Comparison of ENCODE assay signal across 11 cellular contexts in the genomic region with DNA sequence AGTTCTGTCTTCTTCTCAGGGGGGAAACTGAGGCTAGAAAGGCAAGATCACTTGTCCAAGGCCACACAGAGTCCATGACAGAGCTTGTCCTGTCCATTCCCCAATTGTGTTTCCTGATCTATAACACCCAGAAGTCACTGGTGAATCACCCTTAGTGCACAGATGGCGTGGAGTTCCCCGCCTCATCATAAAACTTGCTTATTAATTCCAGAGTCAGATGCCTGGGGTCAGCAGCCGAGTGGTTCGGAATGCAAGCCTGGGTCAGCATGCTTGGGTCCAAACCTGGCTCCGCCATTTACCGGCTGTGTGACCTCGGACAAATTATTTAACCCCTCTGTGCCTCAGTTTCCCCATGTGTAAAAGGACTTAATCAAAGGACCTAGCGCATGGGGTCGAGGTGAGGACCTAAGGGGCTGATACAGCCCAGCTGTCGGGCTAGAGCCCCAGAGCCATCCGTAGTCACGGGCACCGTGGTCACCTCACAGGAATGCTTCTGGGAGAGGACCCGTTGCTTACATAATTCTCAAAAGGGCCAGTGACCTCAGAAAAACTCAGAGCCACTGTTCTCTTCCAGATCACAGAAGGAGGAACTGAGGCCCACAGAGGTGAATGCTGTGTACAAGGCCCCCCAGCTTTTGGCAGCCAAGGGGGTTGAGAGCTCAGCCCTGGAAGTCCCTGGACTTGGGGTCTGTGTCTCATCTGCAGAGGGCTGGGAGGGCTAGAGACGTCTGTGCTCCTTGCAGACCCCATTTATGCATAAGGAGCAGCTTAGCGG. TPM values are rescaled to one million over a fixed set of nuclear protein-coding genes. Genes with fewer than 3 reads are reported as not detected.
DNase-seq lines count a peak whose midpoint lies in the region; ATAC-seq and TF ChIP-seq lines count a peak whose summit lies in the region.
"Had no signal": no experiment of that assay in that cellular context is flagged by ENCODE, and none has a peak within 500 bp of the region (broad histone marks: within the 10 kb centered on the region; RNA-seq: fewer than 3 reads in every experiment).

No MANE protein-coding gene starts in this region.

- intact Hi-C loops in mammary epithelial cell (cut with micrococcal nuclease) (loop anchor here (1.0 to 10.0 kb wide), 4 partner anchors 193 to 588 kb away; no protein-coding TSS in a partner anchor), MCF 10A (cut with micrococcal nuclease) (loop anchor here (1.0 to 2.0 kb wide), 4 partner anchors 88 to 588 kb away; no protein-coding TSS in a partner anchor), transverse colon (cut with DNase I; ENCODE audit: low total_unique reads) (no loop called here), esophagus squamous epithelium (cut with DNase I) (no loop called here)

- no peak for TF ChIP-seq EP300 in transverse colon (IDR thresholded peaks at IDR 0.05; ENCODE audit: low read depth)

- H3K4me3 ChIP-seq in mammary epithelial cell (replicated peaks in 1 of 3; ENCODE audit: insufficient read depth in 1 of 3, low read depth in 2 of 3, low read length in 3 of 3) (no peak overlapping the region), transverse colon (no peak overlapping the region), esophagus squamous epithelium (no peak overlapping the region)

- dilution Hi-C loops in mammary epithelial cell (cut with HindIII; ENCODE audit: low sequenced_read_pairs) = loop anchor here (25.0 kb wide), 1 partner anchor 566 kb away; no protein-coding TSS in a partner anchor

- H3K27me3 Mint-ChIP-seq in MCF 10A (ENCODE audit: insufficient read depth, unreplicated experiment) = peaks cover 11% of the 10 kb centered on the region

- H2AFZ ChIP-seq in mammary epithelial cell (ENCODE audit: low read depth, low read length) = no peak overlapping the region

- in situ Hi-C loops in mammary epithelial cell (cut with MboI; ENCODE audit: low sequenced_read_pairs in 2 of 2) (no loop called here), transverse colon (cut with MboI; ENCODE audit: low pct_ligation_motif_present in 1 of 4, low pct_unique_long_range_greater_than_20kb in 1 of 4, low sequenced_read_pairs in 3 of 4) (loop anchor here in 1 of 4 donors (25.0 kb wide), 1 partner anchor 234 kb away; the partner anchor contains the start of gene RBM38)

- BruUV-seq in mammary epithelial cell (replicated peaks; lab: Mats Ljungman, UMichigan) = no TSS peak
- no TSS peak for BruUV-seq in MCF 10A (replicated peaks; lab: Mats Ljungman, UMichigan)

- no peak for ATAC-seq in HG03457 (IDR thresholded peaks at IDR 0.05; ENCODE audit: unreplicated experiment)

- TF ChIP-seq CTCF in mammary epithelial cell (conservative IDR thresholded peaks at IDR 0.05 in 1 of 2, IDR thresholded peaks at IDR 0.05 in 1 of 2; ENCODE audit: extremely low read depth in 1 of 2, insufficient read depth in 1 of 2, low read depth in 1 of 2, low read length in 2 of 2) = no peak
- TF ChIP-seq CTCF in MCF 10A (IDR thresholded peaks at IDR 0.05; ENCODE audit: unreplicated experiment) = no peak
- TF ChIP-seq CTCF in transverse colon (IDR thresholded peaks at IDR 0.05) = no peak
- TF ChIP-seq CTCF in esophagus squamous epithelium (IDR thresholded peaks at IDR 0.05) = no peak

- peaks cover 24% of the 10 kb centered on the region for H3K4me1 ChIP-seq in mammary epithelial cell (ENCODE audit: insufficient read depth, low read length)
- peaks cover 4 to 36% (median 12%) of the 10 kb centered on the region in 4 donors for H3K4me1 ChIP-seq in transverse colon
- peaks cover 8 to 49% (median 31%) of the 10 kb centered on the region in 3 donors for H3K4me1 ChIP-seq in esophagus squamous epithelium

- H3K27ac ChIP-seq in mammary epithelial cell (ENCODE audit: insufficient read depth, low read depth, low read length) = no peak overlapping the region
- peak overlapping the region; percentile 56 for H3K27ac ChIP-seq in epithelial cell of prostate
- H3K27ac ChIP-seq in transverse colon = peak overlapping the region; percentile 60 to 80 (median 70)
- peak overlapping the region in 2 of 4 donors; percentile 65 to 71 for H3K27ac ChIP-seq in esophagus squamous epithelium

- H3K36me3 ChIP-seq in mammary epithelial cell (ENCODE audit: insufficient read depth, low read length) (no peaks in the 10 kb centered on the region), transverse colon (no peaks in the 10 kb centered on the region), esophagus squamous epithelium (no peaks in the 10 kb centered on the region)

- no peaks in the 10 kb centered on the region for H4K20me1 ChIP-seq in mammary epithelial cell (ENCODE audit: insufficient read depth, low read length)

- H3K9ac ChIP-seq in mammary epithelial cell (ENCODE audit: insufficient read depth, low read length) = no peak overlapping the region
- H3K9ac ChIP-seq: SK-N-SH had no signal

- peaks cover 6% of the 10 kb centered on the region for H3K4me1 Mint-ChIP-seq in MCF 10A (ENCODE audit: insufficient read depth, unreplicated experiment)

- H3K9me3 Mint-ChIP-seq in MCF 10A (ENCODE audit: unreplicated experiment) = peaks cover 9% of the 10 kb centered on the region

- no peaks in the 10 kb centered on the region for H3K9me3 ChIP-seq in mammary epithelial cell (replicated peaks; ENCODE audit: insufficient read depth, low read length)
- H3K9me3 ChIP-seq in transverse colon = no peaks in the 10 kb centered on the region
- peaks cover 0 to 4% (median 0%) of the 10 kb centered on the region in 3 donors for H3K9me3 ChIP-seq in esophagus squamous epithelium
- H3K9me3 ChIP-seq: SK-N-SH had no signal

- no peaks in the 10 kb centered on the region for H3K79me2 ChIP-seq in mammary epithelial cell (ENCODE audit: insufficient read depth, low read length)

- TF ChIP-seq POLR2A in transverse colon (IDR thresholded peaks at IDR 0.05) (no peak), esophagus squamous epithelium (IDR thresholded peaks at IDR 0.05) (no peak)

- no peak overlapping the region for H3K4me3 Mint-ChIP-seq in MCF 10A (ENCODE audit: unreplicated experiment)

- 87% methylated on average over 11 of the region's 16 CpGs for WGBS in mammary epithelial cell (ENCODE audit: low coverage, missing lambda C conversion rate)
- WGBS in transverse colon (ENCODE audit: low coverage in 1 of 2), 2 donors = 82 to 84% methylated on average over 6 to 16 of the region's 16 CpGs
- 64 to 78% methylated on average over 10 to 16 of the region's 16 CpGs for WGBS in esophagus squamous epithelium, 2 donors

- H3K27ac Mint-ChIP-seq in MCF 10A (ENCODE audit: low read depth, unreplicated experiment) = no peak overlapping the region

- H3K27me3 ChIP-seq in mammary epithelial cell (ENCODE audit: insufficient read depth, low read length) = no peaks in the 10 kb centered on the region
- no peaks in the 10 kb centered on the region for H3K27me3 ChIP-seq in transverse colon
- H3K27me3 ChIP-seq in esophagus squamous epithelium = peaks cover 0 to 9% (median 0%) of the 10 kb centered on the region in 4 donors

- POLR2A ChIA-PET in MCF 10A (lab: Yijun Ruan, JAX) = no interaction called here

- no peaks in the 10 kb centered on the region for H3K36me3 Mint-ChIP-seq in MCF 10A (ENCODE audit: insufficient read depth, unreplicated experiment)

- H3K4me2 ChIP-seq in mammary epithelial cell (ENCODE audit: insufficient read depth, low read depth, low read length) = no peak overlapping the region
- H3K4me2 ChIP-seq: SK-N-SH had no signal

- peak; percentile 14 for DNase-seq in mammary epithelial cell
- DNase-seq in MCF 10A (ENCODE audit: unreplicated experiment) = no peak
- DNase-seq in RPMI7951 (ENCODE audit: low read depth) = peak; percentile 58
- DNase-seq in epithelial cell of prostate (ENCODE audit: low read depth, low spot score) = no peak
- no peak for DNase-seq in transverse colon
- no peak for DNase-seq in LoVo (ENCODE audit: low spot score)
- DNase-seq in esophagus squamous epithelium (lab: John Stamatoyannopoulos, UW) = no peak
- DNase-seq: midbrain, NCI-H774 had no signal

- CTCF ChIA-PET in mammary epithelial cell (lab: Charles Lee; ENCODE audit: low non-redundant PET) (interaction anchor here (0.6 to 1.5 kb wide), 3 partner anchors 109 to 528 kb away, joined by 3 to 18 read pairs (median 3); no protein-coding TSS in a partner anchor), MCF 10A (lab: Yijun Ruan, JAX) (interaction anchor here (0.5 to 5.9 kb wide), 25 partner anchors 8 to 923 kb away, joined by 3 to 83 read pairs (median 5); no protein-coding TSS in a partner anchor)

RNA-seq across cellular contexts. Expression of gene ZBP1, which starts 1.4 kb away (rescaled TPM):
- total RNA-seq in mammary epithelial cell (not detected), MCF 10A (2022) (not detected in 2 replicates), transverse colon (1 to 10 TPM in 2 of 4 donors, not detected in 2; 1.6 to 4.4 TPM), esophagus squamous epithelium (1 to 10 TPM in 1 of 4 donors, under 1 TPM in 3; 0.08 to 1.7 (median 0.23) TPM)
- polyA plus RNA-seq in mammary epithelial cell = not detected
- polyA minus RNA-seq in mammary epithelial cell = not detected
- total RNA-seq in RPMI7951 (2014; rRNA removed; shearing (Covaris generic)) = not detected in 2 replicates
- polyA plus RNA-seq: SK-N-SH had no signal

Comparison
In these comparisons a context has a peak if more than half of its experiments do, and no peak if none do; other contexts are left out.
1. DNase-seq: peak in mammary epithelial cell (single experiment) and RPMI7951 (single experiment); none in MCF 10A (single experiment), epithelial cell of prostate (single experiment), transverse colon (single experiment), LoVo (single experiment) and esophagus squamous epithelium (single experiment).
2. intact Hi-C loops: an anchor here in mammary epithelial cell (1.0 to 10.0 kb wide) and MCF 10A (1.0 to 2.0 kb wide); none called in transverse colon and esophagus squamous epithelium.